ENCODE assay signal across 8 cellular contexts in genomic region chr4:70994387-70995099, GRCh38. TPM values are rescaled to one million over a fixed set of nuclear protein-coding genes. Genes with fewer than 3 reads are reported as not detected.
A peak's percentile ranks its signal among the peaks of the same experiment; 100 is the strongest.
DNase-seq lines count a peak whose midpoint lies in the region; ATAC-seq and TF ChIP-seq lines count a peak whose summit lies in the region.

No MANE protein-coding gene starts in this region.

- peaks cover 5% of the 10 kb centered on the region for H3K23me2 ChIP-seq in H9 (ENCODE audit: insufficient read length, low read depth, low read length, poor library complexity, severe bottlenecking)

- H3K4me3 Mint-ChIP-seq in H9, result peak overlapping the region; percentile 90 to 92

- H2BK120ac ChIP-seq in H9 (ENCODE audit: low read depth, low read length, poor library complexity, severe bottlenecking), result no peak overlapping the region

- in situ Hi-C loops in GM13977 (cut with MboI; ENCODE audit: low pct_unique_long_range_greater_than_20kb, low sequenced_read_pairs, unreplicated experiment), result no loop called here

- peaks cover 11% of the 10 kb centered on the region for H3K79me2 ChIP-seq in H9 (ENCODE audit: insufficient read depth, low read length)

- no peak overlapping the region for H3K56ac ChIP-seq in H9 (ENCODE audit: insufficient read length, low read depth, low read length)

- no peak overlapping the region for H2BK12ac ChIP-seq in H9 (ENCODE audit: insufficient read length, low read depth, low read length)

- H3K36me3 ChIP-seq in neutrophil, result peaks cover 9% of the 10 kb centered on the region

- H2BK20ac ChIP-seq in H9 (ENCODE audit: low read depth, low read length, poor library complexity, severe bottlenecking), result no peak overlapping the region

- peak overlapping the region; percentile 83 for H3K4me3 ChIP-seq in choroid plexus epithelial cell (ENCODE audit: low read depth, low read length)
- H3K4me3 ChIP-seq in neutrophil (ENCODE audit: low read depth in 1 of 2, low read length in 1 of 2), result peak overlapping the region; percentile 76 to 89

- H3K4me1 ChIP-seq in H9 (ENCODE audit: insufficient read depth, low read length), result peaks cover 10% of the 10 kb centered on the region; the same call in 1 of the 2 replicates
- peaks cover 40 to 42% of the 10 kb centered on the region in 2 experiments for H3K4me1 ChIP-seq in neutrophil (ENCODE audit: control insufficient read depth in 1 of 2, insufficient read depth in 1 of 2, low read depth in 1 of 2, low read length in 1 of 2)

- no peak overlapping the region for H3K23ac ChIP-seq in H9 (ENCODE audit: insufficient read length, low read depth, low read length)

- no peak overlapping the region for H2BK5ac ChIP-seq in H9 (ENCODE audit: insufficient read length, low read length)

- H3K9ac ChIP-seq in H9 (ENCODE audit: extremely low read depth, insufficient read length, low read length), result peak overlapping the region; percentile 80

- peaks cover 19 to 43% (median 25%) of the 10 kb centered on the region in 3 experiments for H3K36me3 Mint-ChIP-seq in H9 (ENCODE audit: insufficient read depth in 1 of 3, low read depth in 3 of 3)

- no peak for ATAC-seq in activated CD4-positive, CD25-positive, alpha-beta regulatory T cell treated with anti-CD3 and anti-CD28 coated beads, Interleukin-2, amount 50 U/mL, for 24 hours

- DNase-seq in GM13977 (ENCODE audit: low spot score) (peak; percentile 30), H9 (no peak), NAMALWA (ENCODE audit: low spot score) (peak; percentile 85), choroid plexus epithelial cell (ENCODE audit: low read depth) (no peak), HPDE6-E6E7 (ENCODE audit: extremely low spot score) (no peak), globus pallidus (ENCODE audit: low spot score) (no peak)

- H4K91ac ChIP-seq in H9 (ENCODE audit: insufficient read length, low read depth, low read length), result no peak overlapping the region

- H3K27me3 Mint-ChIP-seq in H9 (ENCODE audit: low read depth), result no peaks in the 10 kb centered on the region

- no peak overlapping the region for H4K5ac ChIP-seq in H9 (ENCODE audit: insufficient read length, low read depth, low read length)

- H2BK15ac ChIP-seq in H9 (ENCODE audit: low read depth, low read length), result no peak overlapping the region

- H3K4me1 Mint-ChIP-seq in H9, result peaks cover 37 to 42% of the 10 kb centered on the region in 2 experiments

- no peak for TF ChIP-seq CTCF in GM13977 (IDR thresholded peaks at IDR 0.05; ENCODE audit: extremely low read depth, insufficient read depth, missing control alignments)
- no peak for TF ChIP-seq CTCF in H9 (conservative IDR thresholded peaks at IDR 0.05)
- TF ChIP-seq CTCF in choroid plexus epithelial cell (conservative IDR thresholded peaks at IDR 0.05; ENCODE audit: low read depth, low read length), result no peak
- TF ChIP-seq CTCF in neutrophil (IDR thresholded peaks at IDR 0.05), result no peak

- H3K79me1 ChIP-seq in H9 (ENCODE audit: insufficient read depth, low read depth, low read length, poor library complexity, severe bottlenecking), result no peaks in the 10 kb centered on the region

- H3K9me3 ChIP-seq in H9 (ENCODE audit: control insufficient read depth, low read depth, low read length) (no peaks in the 10 kb centered on the region), neutrophil (no peaks in the 10 kb centered on the region)

- H3K18ac ChIP-seq in H9 (ENCODE audit: insufficient read length, low read depth, low read length), result no peak overlapping the region

- H4K8ac ChIP-seq in H9 (replicated peaks; ENCODE audit: insufficient read length, low read depth, low read length), result no peak overlapping the region

- no peak overlapping the region; the same call in 1 of the 2 replicates for H3K14ac ChIP-seq in H9 (ENCODE audit: insufficient read depth, low read length)

- no peak overlapping the region for H2AK5ac ChIP-seq in H9 (ENCODE audit: insufficient read length, low read length)

- no CpG with 5 or more reads among the region's 10 CpGs for WGBS in H9 (ENCODE audit: extremely low coverage, insufficient read length, low lambda C conversion rate)

- no peak overlapping the region for H2AFZ ChIP-seq in H9 (ENCODE audit: low read length)

- peak overlapping the region; percentile 58 for H3K4me2 ChIP-seq in H9 (ENCODE audit: insufficient read depth, insufficient read length, low read length)

- peak overlapping the region; percentile 70 to 97 (median 93); a peak in 6 of 7 replicates for H3K27ac Mint-ChIP-seq in H9

- H3T11ph ChIP-seq in H9 (ENCODE audit: low read length), result no peak overlapping the region

- H3K27me3 ChIP-seq in H9 (ENCODE audit: insufficient read depth, low read length), result no peaks in the 10 kb centered on the region
- no peaks in the 10 kb centered on the region for H3K27me3 ChIP-seq in neutrophil

- no peaks in the 10 kb centered on the region for H4K20me1 ChIP-seq in H9 (ENCODE audit: control insufficient read depth, insufficient read depth, insufficient read length)

- H3K4ac ChIP-seq in H9 (ENCODE audit: low read depth, low read length), result no peak overlapping the region

- H3K27ac ChIP-seq in H9 (ENCODE audit: insufficient read length, low read depth, low read length), result no peak overlapping the region
- peak overlapping the region; percentile 81 for H3K27ac ChIP-seq in neutrophil

- peaks cover 13 to 15% of the 10 kb centered on the region in 2 experiments for H3K9me3 Mint-ChIP-seq in H9

RNA-seq across cellular contexts. Expression of gene DCK, which starts 1.1 kb away (rescaled TPM):
- 13.2 and 13.7 TPM in 2 replicates for total RNA-seq in H9 (2021)

Comparison
In these comparisons a context has a peak if more than half of its experiments do, and no peak if none do; other contexts are left out.
1. DNase-seq: peak in GM13977 (single experiment) and NAMALWA (single experiment); none in H9 (single experiment), choroid plexus epithelial cell (single experiment), HPDE6-E6E7 (single experiment) and globus pallidus (single experiment).